ENCODE assay signal across 17 cellular contexts in the genomic region with DNA sequence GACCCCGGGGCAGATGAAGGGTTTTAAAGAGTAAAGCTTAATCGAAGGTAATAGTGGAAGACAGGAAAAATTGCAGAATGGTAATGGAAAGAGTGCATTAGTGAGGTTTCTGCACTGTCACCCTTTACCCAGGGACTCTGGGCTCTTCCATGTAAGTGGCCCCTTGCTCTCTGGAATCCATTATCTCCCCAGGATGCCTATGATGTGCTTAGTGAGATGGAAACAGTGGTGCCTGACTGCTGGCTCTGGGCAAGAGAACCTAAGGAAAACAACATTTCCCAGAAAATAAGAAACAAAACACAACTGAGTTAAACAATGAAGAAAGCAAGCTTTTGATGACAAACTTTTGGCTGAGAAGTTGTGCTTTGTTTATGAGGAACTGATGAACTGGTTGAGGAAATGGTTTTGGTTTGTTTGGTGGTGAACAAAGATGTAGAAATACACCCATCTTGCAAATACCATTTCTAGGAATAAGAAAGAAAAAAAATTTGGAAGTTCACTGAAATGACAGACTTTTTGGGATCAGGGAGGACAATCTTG.
DNase-seq lines count a peak whose midpoint lies in the region; ATAC-seq and TF ChIP-seq lines count a peak whose summit lies in the region.
"Had no signal": no experiment of that assay in that cellular context is flagged by ENCODE, and none has a peak within 500 bp of the region (broad histone marks: within the 10 kb centered on the region; RNA-seq: fewer than 3 reads in every experiment).

No MANE protein-coding gene starts in this region.

- TF ChIP-seq CTCF in AG10803 (conservative IDR thresholded peaks at IDR 0.05; ENCODE audit: low read length) = no peak
- TF ChIP-seq CTCF in stomach (IDR thresholded peaks at IDR 0.05) = no peak

- intact Hi-C loops in stomach (cut with DNase I; ENCODE audit: low total_unique reads) = no loop called here

- peaks cover 33 to 47% (median 41%) of the 10 kb centered on the region in 10 experiments for H3K4me1 ChIP-seq in BLaER1 treated with 17β-estradiol and CSF1 and Interleukin-3, amounts not matched to agents 10 nM and 100 nM
- peaks cover 66% of the 10 kb centered on the region for H3K4me1 ChIP-seq in effector memory CD4-positive, alpha-beta T cell (ENCODE audit: control insufficient read depth, insufficient read depth, low read length, poor library complexity, severe bottlenecking)
- H3K4me1 ChIP-seq in stomach = no peaks in the 10 kb centered on the region
- H3K4me1 ChIP-seq: parathyroid adenoma had no signal

- no peak for TF ChIP-seq EP300 in stomach (IDR thresholded peaks at IDR 0.05)

- H3K9ac ChIP-seq in BLaER1 treated with 17β-estradiol and CSF1 and Interleukin-3, amounts not matched to agents 10 nM and 100 nM = peak overlapping the region in 1 of 11 experiments; percentile 4; a peak in 2 of 22 replicates
- H3K9ac ChIP-seq: parathyroid adenoma had no signal

- CTCF ChIA-PET in T-cell (lab: Charles Lee) = interaction anchor here (0.6 to 9.8 kb wide), 33 partner anchors 7 to 329 kb away, joined by 3 to 249 read pairs (median 4); partner anchors contain the start of genes RASGRP1 (in 2 of the 2) and FAM98B (in 1 of the 2)

- H3K4me3 ChIP-seq in AG10803 (ENCODE audit: low read length) = no peak overlapping the region
- H3K4me3 ChIP-seq in BLaER1 treated with 17β-estradiol and CSF1 and Interleukin-3, amounts not matched to agents 10 nM and 100 nM = no peak overlapping the region
- no peak overlapping the region for H3K4me3 ChIP-seq in effector memory CD4-positive, alpha-beta T cell (ENCODE audit: insufficient read depth, low read depth, low read length, poor library complexity, severe bottlenecking)
- H3K4me3 ChIP-seq in stomach = no peak overlapping the region
- H3K4me3 ChIP-seq: lung had no signal

- no peaks in the 10 kb centered on the region for H3K27me3 Mint-ChIP-seq in T-cell
- H3K27me3 Mint-ChIP-seq: B cell had no signal

- H3K4me2 ChIP-seq in BLaER1 treated with 17β-estradiol and CSF1 and Interleukin-3, amounts not matched to agents 10 nM and 100 nM = peak overlapping the region in 10 of 11 experiments; percentile 19 to 72 (median 54); a peak in 17 of 22 replicates

- H3K27ac Mint-ChIP-seq in T-cell = peak overlapping the region; percentile 91 to 98
- H3K27ac Mint-ChIP-seq: B cell, H9, type B pancreatic cell had no signal

- POLR2A ChIA-PET in T-cell (lab: Charles Lee) = interaction anchor here (0.9 to 1.5 kb wide), 3 partner anchors 12 to 123 kb away, joined by 3 to 7 read pairs (median 4); no protein-coding TSS in a partner anchor

- WGBS in stomach, 5 donors = 49 to 63% (median 53%) methylated on average over 2 of the region's 2 CpGs

- peak overlapping the region in 6 of 11 experiments; percentile 16 to 60 (median 44); a peak in 10 of 22 replicates for H3K27ac ChIP-seq in BLaER1 treated with 17β-estradiol and CSF1 and Interleukin-3, amounts not matched to agents 10 nM and 100 nM
- H3K27ac ChIP-seq in effector memory CD4-positive, alpha-beta T cell (ENCODE audit: insufficient read depth, low read length, poor library complexity, severe bottlenecking) = peak overlapping the region; percentile 62
- H3K27ac ChIP-seq in stomach = no peak overlapping the region
- H3K27ac ChIP-seq: parathyroid adenoma had no signal

- peak overlapping the region; percentile 45 to 68 (median 57) for H3K4me3 Mint-ChIP-seq in T-cell
- H3K4me3 Mint-ChIP-seq: B cell, H9, type B pancreatic cell had no signal

- no peaks in the 10 kb centered on the region for H4K20me1 ChIP-seq in BLaER1 treated with 17β-estradiol and CSF1 and Interleukin-3, amounts not matched to agents 10 nM and 100 nM

- peak; percentile 28 for DNase-seq in AG10803 (ENCODE audit: low read depth)
- no peak for DNase-seq in T-cell
- DNase-seq in effector memory CD4-positive, alpha-beta T cell = no peak
- no peak for DNase-seq in stomach
- DNase-seq in NCI-H1092 treated with DMSO at 0.1 percent for 48 hours (lab: John Stamatoyannopoulos, UW) = no peak
- DNase-seq in putamen (ENCODE audit: low spot score) = no peak
- DNase-seq: H9; hypothalamus; kidney; NCI-H146; NK-92 treated with Interleukin-12 subunit alpha and Interleukin-12 subunit beta, amount 100 ng/mL, for 24 hours; T-helper 9 cell had no signal

- H3K9me3 Mint-ChIP-seq in T-cell = no peaks in the 10 kb centered on the region
- H3K9me3 Mint-ChIP-seq: H9, type B pancreatic cell had no signal

- peaks cover 74 to 87% (median 86%) of the 10 kb centered on the region in 3 donors for H3K4me1 Mint-ChIP-seq in T-cell

- no peaks in the 10 kb centered on the region for H3K36me3 Mint-ChIP-seq in T-cell
- H3K36me3 Mint-ChIP-seq: type B pancreatic cell had no signal

- H3K27me3 ChIP-seq in BLaER1 treated with 17β-estradiol and CSF1 and Interleukin-3, amounts not matched to agents 10 nM and 100 nM = no peaks in the 10 kb centered on the region
- no peaks in the 10 kb centered on the region for H3K27me3 ChIP-seq in effector memory CD4-positive, alpha-beta T cell (replicated peaks; ENCODE audit: control insufficient read depth, insufficient read depth, low read length, poor library complexity, severe bottlenecking)
- H3K27me3 ChIP-seq in stomach = no peaks in the 10 kb centered on the region

- no peak for TF ChIP-seq POLR2A in stomach (IDR thresholded peaks at IDR 0.05)

- H3K9me3 ChIP-seq in BLaER1 treated with 17β-estradiol and CSF1 and Interleukin-3, amounts not matched to agents 10 nM and 100 nM (replicated peaks in 1 of 11) = peaks cover 0 to 18% (median 7%) of the 10 kb centered on the region in 11 experiments; a peak in 9 of 22 replicates
- no peaks in the 10 kb centered on the region for H3K9me3 ChIP-seq in effector memory CD4-positive, alpha-beta T cell (ENCODE audit: control insufficient read depth, low read length)
- no peaks in the 10 kb centered on the region for H3K9me3 ChIP-seq in stomach

- H3K36me3 ChIP-seq in BLaER1 treated with 17β-estradiol and CSF1 and Interleukin-3, amounts not matched to agents 10 nM and 100 nM = no peaks in the 10 kb centered on the region
- H3K36me3 ChIP-seq in effector memory CD4-positive, alpha-beta T cell (ENCODE audit: control insufficient read depth, insufficient read depth, low read length) = no peaks in the 10 kb centered on the region
- no peaks in the 10 kb centered on the region for H3K36me3 ChIP-seq in stomach

- ATAC-seq in T-cell (replicated peaks in 1 of 4) = no peak

Comparison
In these comparisons a context has a peak if more than half of its experiments do, and no peak if none do; other contexts are left out.
1. H3K27ac ChIP-seq: peak in BLaER1 treated with 17β-estradiol and CSF1 and Interleukin-3, amounts not matched to agents 10 nM and 100 nM (6 of 11) and effector memory CD4-positive, alpha-beta T cell (single experiment); none in stomach (0 of 5).